Comparison of ENCODE assay signal across 8 cellular contexts in genomic region chr17:40100669-40101366, GRCh38. TPM values are rescaled to one million over a fixed set of nuclear protein-coding genes. Genes with fewer than 3 reads are reported as not detected.
A peak's percentile ranks its signal among the peaks of the same experiment; 100 is the strongest.
DNase-seq lines count a peak whose midpoint lies in the region; ATAC-seq and TF ChIP-seq lines count a peak whose summit lies in the region.

No MANE protein-coding gene starts in this region.

- H3K27me3 ChIP-seq in esophagus squamous epithelium = no peaks in the 10 kb centered on the region
- H3K27me3 ChIP-seq in muscle layer of colon (ENCODE audit: control insufficient read depth in 1 of 2, insufficient read depth in 2 of 2, low read length in 2 of 2) = no peaks in the 10 kb centered on the region

- H3K4me3 Mint-ChIP-seq in activated T-helper 1 cell treated with anti-CD3 and anti-CD28 coated beads, Interleukin-12 subunit alpha, Interleukin-12 subunit beta, Interleukin-2, Interleukin-4 antibody, amounts not matched to agents 30 ng/mL and 10 ng/mL and 1 ng/mL, durations not matched to agents 14 hours and 24 hours and 36 hours = peak overlapping the region; percentile 92

- H3K4me3 ChIP-seq in LNCaP clone FGC (ENCODE audit: low read depth, low read length) (peak overlapping the region; percentile 81), esophagus squamous epithelium (peak overlapping the region; percentile 70 to 86 (median 76)), muscle layer of colon (ENCODE audit: low read depth in 1 of 2, low read length in 2 of 2) (peak overlapping the region; percentile 75 to 99)

- H3K9me3 ChIP-seq in esophagus squamous epithelium (no peaks in the 10 kb centered on the region), muscle layer of colon (ENCODE audit: low read length) (no peaks in the 10 kb centered on the region)

- H3K36me3 ChIP-seq in esophagus squamous epithelium = peaks cover 6 to 18% (median 12%) of the 10 kb centered on the region in 3 donors
- peaks cover 30% of the 10 kb centered on the region for H3K36me3 ChIP-seq in muscle layer of colon (ENCODE audit: insufficient read depth, low read length)

- peaks cover 78 to 82% (median 80%) of the 10 kb centered on the region in 3 donors for H3K4me1 ChIP-seq in esophagus squamous epithelium
- peaks cover 75% of the 10 kb centered on the region for H3K4me1 ChIP-seq in muscle layer of colon (ENCODE audit: insufficient read depth, low read length)

- H3K27ac Mint-ChIP-seq in activated T-helper 1 cell treated with anti-CD3 and anti-CD28 coated beads, Interleukin-12 subunit alpha, Interleukin-12 subunit beta, Interleukin-2, Interleukin-4 antibody, amounts not matched to agents 30 ng/mL and 10 ng/mL and 1 ng/mL, durations not matched to agents 14 hours and 24 hours and 36 hours = peak overlapping the region; percentile 85

- peaks cover 16% of the 10 kb centered on the region for H3K27me3 Mint-ChIP-seq in activated T-helper 1 cell treated with anti-CD3 and anti-CD28 coated beads, Interleukin-12 subunit alpha, Interleukin-12 subunit beta, Interleukin-2, Interleukin-4 antibody, amounts not matched to agents 30 ng/mL and 10 ng/mL and 1 ng/mL, durations not matched to agents 14 hours and 24 hours and 36 hours (ENCODE audit: insufficient read depth)

- TF ChIP-seq CTCF in GM13977 (IDR thresholded peaks at IDR 0.05; ENCODE audit: extremely low read depth, insufficient read depth, missing control alignments) (no peak), LNCaP clone FGC (IDR thresholded peaks at IDR 0.05; ENCODE audit: control insufficient read depth, extremely low read depth, insufficient read depth) (no peak), esophagus squamous epithelium (IDR thresholded peaks at IDR 0.05) (peak in 1 of 6 experiments; percentile 4)

- H3K4me1 Mint-ChIP-seq in activated T-helper 1 cell treated with anti-CD3 and anti-CD28 coated beads, Interleukin-12 subunit alpha, Interleukin-12 subunit beta, Interleukin-2, Interleukin-4 antibody, amounts not matched to agents 30 ng/mL and 10 ng/mL and 1 ng/mL, durations not matched to agents 14 hours and 24 hours and 36 hours (ENCODE audit: low read depth) = peaks cover 85% of the 10 kb centered on the region

- peaks cover 17% of the 10 kb centered on the region for H3K36me3 Mint-ChIP-seq in activated T-helper 1 cell treated with anti-CD3 and anti-CD28 coated beads, Interleukin-12 subunit alpha, Interleukin-12 subunit beta, Interleukin-2, Interleukin-4 antibody, amounts not matched to agents 30 ng/mL and 10 ng/mL and 1 ng/mL, durations not matched to agents 14 hours and 24 hours and 36 hours (ENCODE audit: low read depth)

- peak overlapping the region; percentile 46 for H3K9ac ChIP-seq in muscle layer of colon (ENCODE audit: low read length)

- in situ Hi-C loops in GM13977 (cut with MboI; ENCODE audit: low pct_unique_long_range_greater_than_20kb, low sequenced_read_pairs, unreplicated experiment) = no loop called here

- TF ChIP-seq POLR2A in esophagus squamous epithelium (IDR thresholded peaks at IDR 0.05) = peak in 1 of 4 donors; percentile 79

- intact Hi-C loops in activated T-helper 1 cell treated with anti-CD3 and anti-CD28 coated beads, Interleukin-12 subunit alpha, Interleukin-12 subunit beta, Interleukin-2, Interleukin-4 antibody, amounts not matched to agents 30 ng/mL and 10 ng/mL and 1 ng/mL, durations not matched to agents 14 hours and 24 hours and 36 hours (cut with micrococcal nuclease) = loop anchor here (1.0 to 2.0 kb wide), 3 partner anchors 10 to 186 kb away; partner anchors contain the start of genes CDC6 and MED24
- intact Hi-C loops in esophagus squamous epithelium (cut with DNase I) = no loop called here

- ATAC-seq in HG02970 (IDR thresholded peaks at IDR 0.05; ENCODE audit: low FRiP score, unreplicated experiment) = no peak

- H3K27ac ChIP-seq in esophagus squamous epithelium (peak overlapping the region; percentile 95 to 100 (median 98)), muscle layer of colon (ENCODE audit: low read depth, low read length) (peak overlapping the region; percentile 97)

- WGBS in esophagus squamous epithelium, 2 donors = 1 to 2% methylated on average over 6 to 19 of the region's 25 CpGs

- H3K9me3 Mint-ChIP-seq in activated T-helper 1 cell treated with anti-CD3 and anti-CD28 coated beads, Interleukin-12 subunit alpha, Interleukin-12 subunit beta, Interleukin-2, Interleukin-4 antibody, amounts not matched to agents 30 ng/mL and 10 ng/mL and 1 ng/mL, durations not matched to agents 14 hours and 24 hours and 36 hours = no peaks in the 10 kb centered on the region

- DNase-seq in GM13977 (ENCODE audit: low spot score) (peak; percentile 80), LNCaP clone FGC (ENCODE audit: low read depth) (peak; percentile 96), RKO (ENCODE audit: low spot score) (peak; percentile 100), esophagus squamous epithelium (lab: John Stamatoyannopoulos, UW) (peak; percentile 81)
- DNase-seq in activated T-helper 1 cell treated with anti-CD3 and anti-CD28 coated beads, Interleukin-12 subunit alpha, Interleukin-12 subunit beta, Interleukin-2, Interleukin-4 antibody, amounts not matched to agents 30 ng/mL and 10 ng/mL and 1 ng/mL, durations not matched to agents 14 hours and 24 hours and 36 hours (ENCODE audit: low spot score) = peak; percentile 84
- peak; percentile 77 to 84 for DNase-seq in stimulated activated CD8-positive, alpha-beta memory T cell treated with anti-CD3 and anti-CD28 coated beads, Interleukin-4, amount 100 ng/mL, for 4 hours (ENCODE audit: low read depth in 2 of 2, low spot score in 1 of 2)

RNA-seq across cellular contexts. Expression of gene NR1D1, which starts 0.4 kb away (rescaled TPM):
- total RNA-seq in activated T-helper 1 cell treated with anti-CD3 and anti-CD28 coated beads, Interleukin-12 subunit alpha, Interleukin-12 subunit beta, Interleukin-2, Interleukin-4 antibody, amounts not matched to agents 30 ng/mL and 10 ng/mL and 1 ng/mL, durations not matched to agents 14 hours and 24 hours and 36 hours = 8.7 and 9.6 TPM in 2 replicates
- 10 to 100 TPM in 1 of 4 donors, 1 to 10 TPM in 3; 3.8 to 16.4 (median 5.4) TPM for total RNA-seq in esophagus squamous epithelium

RNA-seq across cellular contexts. Expression of gene MSL1, which starts 21.0 kb away (rescaled TPM):
- 87.6 and 88.2 TPM in 2 replicates for total RNA-seq in activated T-helper 1 cell treated with anti-CD3 and anti-CD28 coated beads, Interleukin-12 subunit alpha, Interleukin-12 subunit beta, Interleukin-2, Interleukin-4 antibody, amounts not matched to agents 30 ng/mL and 10 ng/mL and 1 ng/mL, durations not matched to agents 14 hours and 24 hours and 36 hours
- total RNA-seq in esophagus squamous epithelium = 10 to 100 TPM; 41.5 to 59.9 (median 51.5) TPM

RNA-seq across cellular contexts. Expression of gene THRA, which starts 38.1 kb away (rescaled TPM):
- 2.9 and 3.5 TPM in 2 replicates for total RNA-seq in activated T-helper 1 cell treated with anti-CD3 and anti-CD28 coated beads, Interleukin-12 subunit alpha, Interleukin-12 subunit beta, Interleukin-2, Interleukin-4 antibody, amounts not matched to agents 30 ng/mL and 10 ng/mL and 1 ng/mL, durations not matched to agents 14 hours and 24 hours and 36 hours
- total RNA-seq in esophagus squamous epithelium = 10 to 100 TPM in 2 of 4 donors, 1 to 10 TPM in 2; 4.2 to 27.1 (median 13.4) TPM

RNA-seq across cellular contexts. Expression of gene CASC3, which starts 39.5 kb away (rescaled TPM):
- total RNA-seq in activated T-helper 1 cell treated with anti-CD3 and anti-CD28 coated beads, Interleukin-12 subunit alpha, Interleukin-12 subunit beta, Interleukin-2, Interleukin-4 antibody, amounts not matched to agents 30 ng/mL and 10 ng/mL and 1 ng/mL, durations not matched to agents 14 hours and 24 hours and 36 hours = 117 TPM in 2 replicates
- 10 to 100 TPM; 23.7 to 62.6 (median 27.8) TPM for total RNA-seq in esophagus squamous epithelium

RNA-seq across cellular contexts. Expression of gene MED24, which starts 46.6 kb away (rescaled TPM):
- total RNA-seq in activated T-helper 1 cell treated with anti-CD3 and anti-CD28 coated beads, Interleukin-12 subunit alpha, Interleukin-12 subunit beta, Interleukin-2, Interleukin-4 antibody, amounts not matched to agents 30 ng/mL and 10 ng/mL and 1 ng/mL, durations not matched to agents 14 hours and 24 hours and 36 hours = 113 and 120 TPM in 2 replicates
- total RNA-seq in esophagus squamous epithelium = 10 to 100 TPM; 44.2 to 56.1 (median 49.0) TPM
